In genomic region chr4:123638834-123639233, GRCh38 we compare ENCODE assay signal across 11 cellular contexts.
"Had no signal": no experiment of that assay in that cellular context is flagged by ENCODE, and none has a peak within 500 bp of the region (broad histone marks: within the 10 kb centered on the region; RNA-seq: fewer than 3 reads in every experiment).

No MANE protein-coding gene starts in this region.

- DNase-seq: GM23248, GOT3, H7, H9, HCEC 1CT, HFFc6 had no signal

- H2AFZ ChIP-seq: GM23248, GM23338 had no signal

- H3K4me2 ChIP-seq: GM23338 had no signal

- H3K9ac ChIP-seq: GM23248 had no signal

- ATAC-seq: GM23338, HCT116 had no signal

- H3K4me3 ChIP-seq: GM23248, GM23338, HAP-1 had no signal

- H3K27ac ChIP-seq: GM23248 had no signal

- H3K36me3 ChIP-seq: HAP-1 had no signal

- H3K9me3 ChIP-seq: HAP-1 had no signal

- FAIRE-seq: H1, H54 had no signal
